ENCODE assay signal across 8 cellular contexts in the genomic region with DNA sequence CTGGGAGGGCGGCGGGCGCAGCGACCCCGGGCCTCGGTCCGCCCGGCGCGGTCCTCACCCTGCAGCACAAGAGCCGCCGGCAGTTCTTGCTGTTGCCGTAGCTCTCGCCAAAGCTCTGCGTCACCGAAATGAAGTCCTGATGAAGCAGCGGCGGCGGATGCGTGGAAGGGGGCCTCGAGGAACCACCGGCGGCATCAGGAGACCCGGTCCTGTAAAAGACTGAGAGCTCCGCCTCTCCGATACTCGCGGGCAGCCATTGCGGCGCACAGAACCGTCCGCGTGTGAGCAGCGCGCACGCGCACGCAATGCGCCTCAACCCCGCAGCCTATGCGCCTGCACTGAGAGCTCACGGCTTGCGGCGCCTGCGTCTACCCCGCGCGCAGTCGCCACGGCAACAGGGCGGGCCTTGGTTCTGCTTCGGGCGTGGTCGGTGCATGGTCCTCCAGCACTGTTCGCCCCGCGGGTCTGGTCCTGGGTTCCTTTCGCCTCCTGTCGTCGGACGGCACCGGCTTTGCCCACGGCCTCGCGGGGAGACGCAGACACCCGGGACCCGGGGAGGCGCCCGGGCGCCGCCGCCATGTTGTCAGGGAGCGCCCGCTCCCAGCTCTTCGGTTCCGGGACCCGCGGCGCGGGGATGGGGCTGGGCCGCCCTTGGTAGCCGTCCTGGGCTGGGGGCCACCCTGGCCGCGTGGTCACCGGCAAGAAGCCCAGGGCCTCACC. TPM values are rescaled to one million over a fixed set of nuclear protein-coding genes. Genes with fewer than 3 reads are reported as not detected.
DNase-seq lines count a peak whose midpoint lies in the region; ATAC-seq and TF ChIP-seq lines count a peak whose summit lies in the region.

No MANE protein-coding gene starts in this region.

- H3K36me3 ChIP-seq in kidney epithelial cell (ENCODE audit: control insufficient read depth, insufficient read depth, low read length), result no peaks in the 10 kb centered on the region

- ATAC-seq in GM19023 (IDR thresholded peaks at IDR 0.05; ENCODE audit: unreplicated experiment) (peak; percentile 89), HG03280 (IDR thresholded peaks at IDR 0.05; ENCODE audit: unreplicated experiment) (peak; percentile 73)

- DNase-seq in AG09309 (ENCODE audit: low read depth) (peak; percentile 64), NCI-H345 treated with DMSO at 0.1 percent for 48 hours (lab: John Stamatoyannopoulos, UW; ENCODE audit: unreplicated experiment) (peak; percentile 79), chondrocyte (ENCODE audit: low spot score) (peak; percentile 96), kidney epithelial cell (ENCODE audit: low read depth) (peak; percentile 67)
- peak; percentile 85 for DNase-seq in activated CD4-positive, alpha-beta T cell treated with anti-CD3 and anti-CD28 coated beads for 1 hour
- DNase-seq in stimulated activated CD4-positive, alpha-beta T cell treated with anti-CD3 and anti-CD28 coated beads, Interleukin-15, amount 100 ng/mL, for 1 hour (ENCODE audit: low read depth in 1 of 2, low spot score in 1 of 2), result peak; percentile 78 to 84

- no peaks in the 10 kb centered on the region for H3K36me3 Mint-ChIP-seq in chondrocyte (ENCODE audit: low read depth)

- no peaks in the 10 kb centered on the region for H3K27me3 ChIP-seq in kidney epithelial cell (ENCODE audit: control insufficient read depth, insufficient read depth, low read length)

- TF ChIP-seq CTCF in AG09309 (IDR thresholded peaks at IDR 0.05; ENCODE audit: control insufficient read depth, insufficient read depth, low read depth, low read length, missing control alignments) (no peak), chondrocyte (IDR thresholded peaks at IDR 0.05) (no peak), kidney epithelial cell (IDR thresholded peaks at IDR 0.05; ENCODE audit: insufficient read depth, low read length, poor library complexity, severe bottlenecking) (no peak)

- no peaks in the 10 kb centered on the region for H3K9me3 Mint-ChIP-seq in chondrocyte (ENCODE audit: low read depth)

- H3K4me3 ChIP-seq in AG09309 (ENCODE audit: control insufficient read depth, low read depth, low read length) (peak overlapping the region; percentile 91), kidney epithelial cell (ENCODE audit: low read depth, low read length) (peak overlapping the region; percentile 68)

- H3K4me3 Mint-ChIP-seq in chondrocyte (ENCODE audit: unreplicated experiment), result peak overlapping the region; percentile 75

- peaks cover 26% of the 10 kb centered on the region for H3K4me1 Mint-ChIP-seq in chondrocyte (ENCODE audit: low read depth)

- H3K27me3 Mint-ChIP-seq in chondrocyte (ENCODE audit: low read depth), result peaks cover 2% of the 10 kb centered on the region

- H3K27ac Mint-ChIP-seq in chondrocyte (ENCODE audit: unreplicated experiment), result peak overlapping the region; percentile 45

RNA-seq across cellular contexts. Expression of a gene that starts 9.3 kb away (rescaled TPM):
- total RNA-seq in chondrocyte (0.07 TPM in 1 of 3 replicates, not detected in the others), kidney epithelial cell (0.04 TPM in 1 of 2 replicates, not detected in the other)

RNA-seq across cellular contexts. Expression of a gene that starts 15.1 kb away (rescaled TPM):
- total RNA-seq in chondrocyte (54.0 to 85.0 TPM (median 82.2 TPM) in 3 replicates), kidney epithelial cell (116 and 137 TPM in 2 replicates)

RNA-seq across cellular contexts. Expression of a gene that starts 40.2 kb away (rescaled TPM):
- total RNA-seq in chondrocyte, result not detected in 3 replicates
- total RNA-seq in kidney epithelial cell, result not detected in 2 replicates

RNA-seq across cellular contexts. Expression of a gene that starts 42.2 kb away (rescaled TPM):
- total RNA-seq in chondrocyte, result not detected in 3 replicates
- total RNA-seq in kidney epithelial cell, result not detected in 2 replicates

RNA-seq across cellular contexts. Expression of a gene that starts 42.8 kb away (rescaled TPM):
- total RNA-seq in chondrocyte (105 to 117 TPM (median 106 TPM) in 3 replicates), kidney epithelial cell (76.8 and 80.3 TPM in 2 replicates)

Comparison
In these comparisons a context has a peak if more than half of its experiments do, and no peak if none do; other contexts are left out.
1. Peak in every context shown above with its lines: DNase-seq, ATAC-seq and H3K4me3 ChIP-seq.